ENCODE assay signal across 20 cellular contexts in the genomic region with DNA sequence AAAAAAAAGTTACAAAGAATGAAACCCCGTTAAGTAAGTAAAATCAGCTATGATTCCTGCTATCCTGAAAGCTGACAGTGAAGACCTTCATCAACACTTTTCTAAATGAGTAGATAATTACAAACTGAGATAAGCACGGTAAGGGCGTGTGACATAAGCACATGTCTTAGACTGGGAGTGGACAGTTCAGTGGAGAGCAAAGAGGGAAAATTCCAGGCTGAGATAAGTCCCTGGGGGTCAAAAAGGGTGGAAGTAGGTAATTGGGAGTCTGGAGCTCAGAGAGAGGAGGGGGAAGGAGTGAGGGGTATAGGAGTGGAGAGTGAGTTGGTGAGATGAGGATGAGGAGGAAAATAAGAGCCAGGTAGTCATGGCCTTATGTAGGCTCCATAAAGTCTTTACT. TPM values are rescaled to one million over a fixed set of nuclear protein-coding genes. Genes with fewer than 3 reads are reported as not detected.
"Had no signal": no experiment of that assay in that cellular context is flagged by ENCODE, and none has a peak within 500 bp of the region (broad histone marks: within the 10 kb centered on the region; RNA-seq: fewer than 3 reads in every experiment).

No MANE protein-coding gene starts in this region.

- H3K4me2 ChIP-seq: KMS-11, SK-N-SH had no signal

- DNase-seq: IMR-90, MM.1S, NCI-H1092 treated with DMSO at 0.1 percent for 48 hours, NCI-H1436, NCI-H187, NCI-H2029, NCI-H2081 treated with DMSO at 0.1 percent for 48 hours, NCI-H2171, NCI-H226, NCI-H446, NCI-H510A, NCI-H524 treated with DMSO at 0.1 percent for 48 hours, NCI-H69, NCI-H774, RPMI8226, SHP77, SK-N-SH had no signal

- H3K9me3 ChIP-seq: SK-N-SH had no signal

- H3K27ac ChIP-seq: KMS-11 had no signal

- H3K9ac ChIP-seq: KMS-11, SK-N-SH had no signal

- ATAC-seq: HepG2 had no signal

RNA-seq across cellular contexts. Expression of a gene that starts 4.4 kb away (rescaled TPM):
- total RNA-seq: HepG2, SK-MEL-5 had no signal
- polyA plus RNA-seq: HepG2, SK-N-SH had no signal

RNA-seq across cellular contexts. Expression of a gene that starts 47.9 kb away (rescaled TPM):
- total RNA-seq: HepG2 had no signal
